8 cellular contexts compared by ENCODE assay signal in the genomic region with DNA sequence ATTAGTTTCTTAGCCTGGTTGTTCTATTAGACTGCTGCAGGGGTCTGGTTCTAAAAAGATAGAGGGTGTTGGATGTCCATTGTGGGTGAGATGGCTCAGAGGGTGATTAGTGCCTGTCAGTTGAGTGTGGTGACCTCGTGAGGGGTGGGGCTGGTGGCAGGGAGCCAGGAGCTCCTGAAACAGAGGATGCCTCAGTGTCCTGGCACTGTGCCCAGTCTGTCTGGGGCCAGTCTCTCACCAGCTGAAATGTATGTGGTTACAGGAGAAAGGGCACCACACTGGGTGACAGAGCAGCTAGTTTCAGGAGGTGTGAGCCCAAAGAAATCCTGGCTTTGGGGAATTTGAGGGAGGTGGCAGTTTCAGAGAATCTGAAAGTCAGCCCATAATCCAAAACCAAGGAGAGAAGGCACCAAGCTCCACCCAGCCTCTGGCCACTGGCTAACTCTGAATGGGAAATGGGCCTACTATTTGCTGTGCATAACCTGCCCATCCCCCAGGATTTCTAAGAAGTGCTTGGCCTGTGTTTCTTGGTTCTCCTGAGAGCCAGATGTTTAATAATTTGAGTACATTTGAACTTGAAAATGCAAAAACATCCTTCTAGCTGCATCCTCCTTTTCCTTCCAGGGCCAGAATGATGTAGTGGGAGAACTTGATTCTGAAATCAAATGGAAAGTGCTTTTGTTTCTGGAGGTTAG.
DNase-seq lines count a peak whose midpoint lies in the region; ATAC-seq and TF ChIP-seq lines count a peak whose summit lies in the region.

No MANE protein-coding gene starts in this region.

- no peak overlapping the region for H3K4me3 ChIP-seq in psoas muscle

- no peak overlapping the region for H3K27ac Mint-ChIP-seq in HFFc6

- peaks cover 8% of the 10 kb centered on the region for H3K4me1 ChIP-seq in psoas muscle

- peaks cover 27% of the 10 kb centered on the region for H3K27me3 Mint-ChIP-seq in HFFc6 (ENCODE audit: insufficient read depth)

- no peaks in the 10 kb centered on the region for H3K36me3 ChIP-seq in psoas muscle (ENCODE audit: insufficient read depth in 1 of 2, low read depth in 1 of 2)

- H3K4me3 Mint-ChIP-seq in HFFc6: no peak overlapping the region

- peaks cover 7% of the 10 kb centered on the region for H3K36me3 Mint-ChIP-seq in HFFc6 (ENCODE audit: low read depth)

- peak; percentile 70 for DNase-seq in EL
- peak; percentile 45 for DNase-seq in HFFc6
- peak; percentile 94 for DNase-seq in NCI-H1105 (lab: John Stamatoyannopoulos, UW)
- peak in 3 of 5 donors; percentile 21 to 37 (median 23) for DNase-seq in T-helper 1 cell
- DNase-seq in dermis blood vessel endothelial cell: peak; percentile 37
- DNase-seq in psoas muscle: peak; percentile 69 to 74
- DNase-seq in epidermal melanocyte (ENCODE audit: insufficient read length, low spot score): no peak

- peaks cover 7% of the 10 kb centered on the region for H3K9me3 ChIP-seq in psoas muscle

- intact Hi-C loops in psoas muscle (cut with DNase I): no loop called here

- peaks cover 11% of the 10 kb centered on the region for H3K4me1 Mint-ChIP-seq in HFFc6 (ENCODE audit: low read depth)

- TF ChIP-seq CTCF in HFFc6 (IDR thresholded peaks at IDR 0.05): no peak
- TF ChIP-seq CTCF in psoas muscle (IDR thresholded peaks at IDR 0.05): no peak

- peaks cover 20% of the 10 kb centered on the region for H3K9me3 Mint-ChIP-seq in HFFc6

- 0 to 2% (median 0%) methylated on average over 1 of the region's 1 CpG for WGBS in psoas muscle, 3 donors

- no peak overlapping the region for H3K27ac ChIP-seq in psoas muscle

- peak in 2 of 4 donors; percentile 38 to 50 for ATAC-seq in psoas muscle
- no peak for ATAC-seq in GM19328 (IDR thresholded peaks at IDR 0.05; ENCODE audit: unreplicated experiment)

- H3K27me3 ChIP-seq in psoas muscle (ENCODE audit: insufficient read depth in 3 of 3, low read length in 2 of 3): no peaks in the 10 kb centered on the region
